8 cellular contexts compared by ENCODE assay signal in the genomic region with DNA sequence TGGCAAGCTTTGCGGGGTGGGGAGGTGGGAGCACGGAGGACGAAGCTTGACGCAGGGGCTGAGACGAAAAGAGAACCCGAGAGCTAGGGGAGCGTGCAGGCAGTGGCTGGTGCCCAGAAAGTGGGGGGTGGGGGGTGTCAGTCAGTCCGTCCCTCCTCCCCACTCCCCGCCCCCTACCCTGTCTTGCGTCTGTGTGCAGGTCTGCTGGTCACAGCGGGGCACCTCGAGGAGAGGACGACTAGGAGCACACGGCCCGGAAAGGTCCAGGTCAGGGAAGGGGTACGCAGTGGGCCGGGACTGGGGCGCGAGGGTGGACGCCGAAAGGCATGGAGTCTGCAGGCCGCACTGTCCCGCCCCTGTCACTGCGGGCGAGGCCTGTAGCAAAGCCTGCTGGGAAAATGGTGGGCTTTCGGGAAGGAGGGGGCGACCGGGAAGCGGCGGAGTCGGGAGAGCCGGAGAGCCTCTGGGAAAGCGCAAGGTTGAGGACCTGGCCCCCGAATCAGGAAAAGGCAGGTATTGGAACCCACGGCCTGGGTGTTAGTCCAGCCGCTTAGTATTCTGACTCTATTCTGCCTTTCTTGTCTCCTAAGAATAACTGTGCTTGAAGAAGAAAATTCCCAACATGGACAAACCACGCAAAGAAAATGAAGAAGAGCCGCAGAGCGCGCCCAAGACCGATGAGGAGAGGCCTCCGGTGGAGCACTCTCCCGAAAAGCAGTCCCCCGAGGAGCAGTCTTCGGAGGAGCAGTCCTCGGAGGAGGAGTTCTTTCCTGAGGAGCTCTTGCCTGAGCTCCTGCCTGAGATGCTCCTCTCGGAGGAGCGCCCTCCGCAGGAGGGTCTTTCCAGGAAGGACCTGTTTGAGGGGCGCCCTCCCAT. TPM values are rescaled to one million over a fixed set of nuclear protein-coding genes. Genes with fewer than 3 reads are reported as not detected.
DNase-seq lines count a peak whose midpoint lies in the region; ATAC-seq and TF ChIP-seq lines count a peak whose summit lies in the region.

No MANE protein-coding gene starts in this region.

- H3K36me3 ChIP-seq in Caco-2 (ENCODE audit: control insufficient read depth, insufficient read depth, low read length) (no peaks in the 10 kb centered on the region), skeletal muscle tissue (ENCODE audit: control insufficient read depth in 3 of 3, insufficient read depth in 3 of 3, low read length in 3 of 3) (peaks cover 0 to 3% (median 2%) of the 10 kb centered on the region in 3 donors)

- BruUV-seq in Caco-2 (replicated peaks; lab: Mats Ljungman, UMichigan), result no TSS peak

- peak in 1 of 2 experiments; percentile 86 for TF ChIP-seq CTCF in Caco-2 (IDR thresholded peaks at IDR 0.05; ENCODE audit: insufficient read depth in 1 of 2, low read depth in 1 of 2, low read length in 1 of 2, severe bottlenecking in 1 of 2, unreplicated experiment in 1 of 2)

- peak overlapping the region; percentile 75 for H3K4me3 ChIP-seq in Caco-2 (ENCODE audit: low read depth, low read length)
- peak overlapping the region; percentile 65 to 88 (median 78) for H3K4me3 ChIP-seq in skeletal muscle tissue (ENCODE audit: low read length in 3 of 3)

- H3K9me3 Mint-ChIP-seq in Caco-2 (ENCODE audit: unreplicated experiment), result no peaks in the 10 kb centered on the region
- no peaks in the 10 kb centered on the region for H3K9me3 Mint-ChIP-seq in central memory CD8-positive, alpha-beta T cell

- DNase-seq in Caco-2 (peak; percentile 69 to 71), M059J (ENCODE audit: low read depth) (peak; percentile 76), SW480 (ENCODE audit: low spot score) (peak; percentile 67), islet precursor cell (peak; percentile 93)
- no peak for DNase-seq in central memory CD8-positive, alpha-beta T cell (ENCODE audit: low spot score in 2 of 2)

- POLR2A ChIA-PET in Caco-2 (lab: Charles Lee), result interaction anchor here (0.6 to 1.3 kb wide), 5 partner anchors 44 to 96 kb away, joined by 3 to 17 read pairs (median 5); a partner anchor contains a TSS

- peak overlapping the region; percentile 84 for H3K27ac Mint-ChIP-seq in Caco-2 (ENCODE audit: unreplicated experiment)
- peak overlapping the region; percentile 90 for H3K27ac Mint-ChIP-seq in central memory CD8-positive, alpha-beta T cell (ENCODE audit: low read depth)

- peak overlapping the region; percentile 92 for H3K4me3 Mint-ChIP-seq in Caco-2 (ENCODE audit: unreplicated experiment)
- peak overlapping the region; percentile 89 for H3K4me3 Mint-ChIP-seq in central memory CD8-positive, alpha-beta T cell

- H3K27me3 Mint-ChIP-seq in Caco-2 (ENCODE audit: insufficient read depth, unreplicated experiment), result no peaks in the 10 kb centered on the region
- no peaks in the 10 kb centered on the region for H3K27me3 Mint-ChIP-seq in central memory CD8-positive, alpha-beta T cell

- H3K27me3 ChIP-seq in Caco-2 (replicated peaks; ENCODE audit: control insufficient read depth, insufficient read depth, low read length) (no peaks in the 10 kb centered on the region), skeletal muscle tissue (ENCODE audit: control insufficient read depth in 3 of 3, insufficient read depth in 3 of 3, low read length in 3 of 3) (peaks cover 0 to 4% (median 0%) of the 10 kb centered on the region in 3 donors)

- H3K9me3 ChIP-seq in Caco-2 (no peaks in the 10 kb centered on the region), skeletal muscle tissue (ENCODE audit: control insufficient read depth in 3 of 3, low read length in 3 of 3) (no peaks in the 10 kb centered on the region)

- peak overlapping the region; percentile 81 to 86 (median 85) for H3K9ac ChIP-seq in skeletal muscle tissue (ENCODE audit: low read depth in 1 of 3, low read length in 3 of 3)

- H3K4me1 ChIP-seq in Caco-2 (no peaks in the 10 kb centered on the region), skeletal muscle tissue (ENCODE audit: control insufficient read depth in 3 of 3, insufficient read depth in 3 of 3, low read length in 3 of 3) (peaks cover under 1 to 7% (median 5%) of the 10 kb centered on the region in 3 donors)

- peaks cover 5% of the 10 kb centered on the region for H3K36me3 Mint-ChIP-seq in Caco-2 (ENCODE audit: insufficient read depth, unreplicated experiment)
- peaks cover 4% of the 10 kb centered on the region for H3K36me3 Mint-ChIP-seq in central memory CD8-positive, alpha-beta T cell (ENCODE audit: insufficient read depth)

- intact Hi-C loops in Caco-2 (cut with micrococcal nuclease; ENCODE audit: unreplicated experiment), result loop anchor here (1.0 to 2.0 kb wide), 2 partner anchors 57 to 96 kb away; a partner anchor contains a TSS

- ATAC-seq in GM21619 (IDR thresholded peaks at IDR 0.05; ENCODE audit: unreplicated experiment) (peak; percentile 44), HG03457 (IDR thresholded peaks at IDR 0.05; ENCODE audit: unreplicated experiment) (no peak)
- ATAC-seq in central memory CD8-positive, alpha-beta T cell (replicated peaks; ENCODE audit: extremely low read depth, poor library complexity, severe bottlenecking), result peak; percentile 59

- H3K4me1 Mint-ChIP-seq in Caco-2 (ENCODE audit: low read depth, unreplicated experiment), result peaks cover 12% of the 10 kb centered on the region
- peaks cover 20% of the 10 kb centered on the region for H3K4me1 Mint-ChIP-seq in central memory CD8-positive, alpha-beta T cell

- peak overlapping the region; percentile 91 for H3K27ac ChIP-seq in skeletal muscle tissue (ENCODE audit: low read depth, low read length)

- CTCF ChIA-PET in Caco-2 (lab: Charles Lee), result interaction anchor here (0.6 to 1.2 kb wide), 13 partner anchors 9 to 202 kb away, joined by 3 to 12 read pairs (median 3); a partner anchor contains a TSS

RNA-seq across cellular contexts. Expression of a gene that starts 0.8 kb away (rescaled TPM):
- 11.6 and 11.8 TPM in 2 replicates for total RNA-seq in Caco-2 (2022)
- 53.5 and 88.1 TPM in 2 replicates for total RNA-seq in M059J (2014; rRNA removed; shearing (Covaris generic))
- 27.7 TPM for total RNA-seq in skeletal muscle tissue

RNA-seq across cellular contexts. Expression of a gene that starts 21.8 kb away (rescaled TPM):
- 2.7 and 3.3 TPM in 2 replicates for total RNA-seq in Caco-2 (2022)
- 60.1 and 77.7 TPM in 2 replicates for total RNA-seq in M059J (2014; rRNA removed; shearing (Covaris generic))
- 2.6 TPM for total RNA-seq in skeletal muscle tissue

RNA-seq across cellular contexts. Expression of a gene that starts 44.2 kb away (rescaled TPM):
- total RNA-seq in Caco-2 (2022), result 39.0 and 42.3 TPM in 2 replicates
- 96.7 and 114 TPM in 2 replicates for total RNA-seq in M059J (2014; rRNA removed; shearing (Covaris generic))
- 15.1 TPM for total RNA-seq in skeletal muscle tissue

RNA-seq across cellular contexts. Expression of a gene that starts 57.0 kb away (rescaled TPM):
- total RNA-seq in Caco-2 (2022) (314 and 322 TPM in 2 replicates), skeletal muscle tissue (219 TPM)
- 936 and 1,313 TPM in 2 replicates for total RNA-seq in M059J (2014; rRNA removed; shearing (Covaris generic))

Comparison
In these comparisons a context has a peak if more than half of its experiments do, and no peak if none do; other contexts are left out.
1. DNase-seq: peak in Caco-2 (2 of 2), M059J (single experiment), SW480 (single experiment) and islet precursor cell (single experiment); none in central memory CD8-positive, alpha-beta T cell (0 of 2).
2. RNA of a gene that starts 21.8 kb away (total RNA-seq): 60.1 to 77.7 TPM in M059J; 2.7 to 3.3 TPM in Caco-2 and 2.6 TPM in skeletal muscle tissue (single experiment); every median in the first group is over 10 times any median in the second.